8 cellular contexts compared by ENCODE assay signal in the genomic region with DNA sequence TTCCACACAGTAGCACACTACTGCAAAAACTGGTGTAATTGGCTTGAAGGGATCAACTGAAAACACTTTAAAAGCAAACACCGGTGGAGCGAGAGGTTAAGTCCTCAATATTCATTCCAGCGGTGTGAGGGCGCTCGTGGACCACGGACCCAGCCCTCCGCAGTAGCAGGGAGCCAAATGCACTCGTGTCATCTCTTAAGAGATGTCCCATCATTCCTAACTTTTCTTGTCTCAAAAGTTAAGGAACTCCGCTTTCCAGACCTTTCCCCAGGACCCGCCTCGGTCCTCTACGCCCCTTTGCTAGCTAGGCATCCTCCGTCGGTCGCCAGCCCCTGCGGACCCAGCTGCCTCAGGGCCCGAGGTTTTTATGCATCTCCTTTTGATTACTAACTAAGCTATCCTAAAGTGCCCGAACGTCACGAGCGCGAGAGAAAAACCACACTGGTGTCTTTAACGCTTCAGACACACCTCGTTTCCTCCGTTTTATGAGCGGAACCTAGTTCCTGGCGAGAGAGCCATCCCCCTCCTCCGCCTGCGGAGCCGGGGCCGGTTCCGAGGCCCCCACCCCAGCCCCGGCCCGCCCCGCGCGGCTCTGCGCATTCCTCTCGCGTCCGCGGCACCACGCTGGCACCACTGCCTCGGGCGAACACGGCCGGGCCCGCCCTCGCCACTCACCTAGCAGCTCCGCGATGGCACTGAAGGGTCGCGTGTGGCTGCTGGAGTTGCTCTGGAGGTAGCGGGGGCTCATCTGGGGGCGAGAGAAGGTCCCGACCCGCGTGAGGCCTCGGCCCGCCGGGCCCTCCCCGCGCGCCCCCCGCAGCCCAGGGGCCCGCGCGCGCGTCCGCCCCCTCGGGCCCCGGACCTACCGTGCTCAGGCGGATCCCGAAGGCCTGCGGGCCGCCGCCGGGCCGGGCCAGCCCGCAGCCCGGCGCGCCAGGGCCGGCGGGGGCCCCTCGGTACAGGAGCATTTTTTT.
DNase-seq lines count a peak whose midpoint lies in the region; ATAC-seq and TF ChIP-seq lines count a peak whose summit lies in the region.

No MANE protein-coding gene starts in this region.

- TF ChIP-seq CTCF in LNCaP clone FGC (IDR thresholded peaks at IDR 0.05; ENCODE audit: control insufficient read depth, extremely low read depth, insufficient read depth) = peak; percentile 57
- peak; percentile 48 for TF ChIP-seq CTCF in retinal pigment epithelial cell (conservative IDR thresholded peaks at IDR 0.05; ENCODE audit: low read depth, low read length)

- ATAC-seq in GM21717 (IDR thresholded peaks at IDR 0.05; ENCODE audit: unreplicated experiment) (peak; percentile 16), HG03196 (IDR thresholded peaks at IDR 0.05; ENCODE audit: unreplicated experiment) (no peak)

- peak; percentile 30 for DNase-seq in DMS114 treated with DMSO at 0.1 percent for 48 hours (lab: John Stamatoyannopoulos, UW; ENCODE audit: unreplicated experiment)
- DNase-seq in LNCaP clone FGC (ENCODE audit: low read depth) = peak; percentile 45
- peak; percentile 66 for DNase-seq in SW480 (ENCODE audit: low spot score)
- peak; percentile 72 for DNase-seq in astrocyte of the hippocampus (ENCODE audit: low read depth, low spot score)
- DNase-seq in hippocampal formation (lab: John Stamatoyannopoulos, UW) = peak; percentile 7 to 10
- peak; percentile 12 for DNase-seq in retinal pigment epithelial cell (ENCODE audit: low read depth)

- H3K4me3 ChIP-seq in LNCaP clone FGC (ENCODE audit: low read depth, low read length) (peak overlapping the region; percentile 68), retinal pigment epithelial cell (ENCODE audit: low read length) (peak overlapping the region; percentile 60)

Comparison
In these comparisons a context has a peak if more than half of its experiments do, and no peak if none do; other contexts are left out.
1. DNase-seq: peak in every context shown above with its lines; median percentile 72 in astrocyte of the hippocampus; 66 in SW480; 45 in LNCaP clone FGC; 30 in DMS114 treated with DMSO at 0.1 percent for 48 hours; 12 in retinal pigment epithelial cell; 8 in hippocampal formation.